In the genomic region with DNA sequence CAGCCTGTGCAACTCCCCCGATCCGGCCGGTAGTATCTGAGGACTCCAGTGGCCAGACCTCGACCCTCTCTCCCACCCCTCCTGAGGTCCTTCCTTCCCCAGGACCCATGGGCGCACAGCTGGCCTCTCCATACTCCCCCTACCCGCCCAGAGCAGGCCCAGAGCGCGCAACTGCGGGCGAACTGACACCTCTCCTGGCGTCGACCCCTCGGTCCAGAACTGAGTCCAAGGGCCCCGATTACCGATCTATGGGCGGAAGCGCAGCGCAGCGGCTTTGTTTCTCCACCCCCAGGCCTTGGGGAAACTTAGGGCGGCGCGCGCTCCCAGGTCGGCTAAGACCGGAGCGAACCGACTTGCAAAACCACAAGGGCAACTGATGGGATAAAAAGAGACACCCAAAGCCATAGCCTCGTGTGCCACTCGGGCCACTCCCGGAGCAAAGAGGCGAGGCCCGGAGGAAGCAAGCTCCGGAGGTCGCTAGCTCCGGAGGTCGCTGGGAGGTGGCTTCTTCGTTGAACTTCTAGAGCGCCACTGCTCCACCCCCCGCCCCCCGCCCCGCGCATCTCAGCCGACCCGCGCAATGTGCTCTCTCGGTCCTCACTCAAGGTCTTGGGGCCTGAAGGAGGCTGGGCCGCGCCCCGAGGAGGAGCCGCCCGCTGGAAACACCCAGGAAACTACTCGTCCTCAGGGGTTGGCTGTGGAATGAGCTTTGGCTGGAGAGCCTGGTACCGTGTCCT, we compare ENCODE assay signal across 1 cellular context.
A peak's percentile ranks its signal among the peaks of the same experiment; 100 is the strongest.
TF ChIP-seq lines count a peak whose summit lies in the region.

No MANE protein-coding gene starts in this region.

TF ChIP-seq in K562, 482 proteins besides CTCF, POLR2A, EP300 and RAD21 (continued from another document and continues in another):
- TF ChIP-seq, protein P1, sequence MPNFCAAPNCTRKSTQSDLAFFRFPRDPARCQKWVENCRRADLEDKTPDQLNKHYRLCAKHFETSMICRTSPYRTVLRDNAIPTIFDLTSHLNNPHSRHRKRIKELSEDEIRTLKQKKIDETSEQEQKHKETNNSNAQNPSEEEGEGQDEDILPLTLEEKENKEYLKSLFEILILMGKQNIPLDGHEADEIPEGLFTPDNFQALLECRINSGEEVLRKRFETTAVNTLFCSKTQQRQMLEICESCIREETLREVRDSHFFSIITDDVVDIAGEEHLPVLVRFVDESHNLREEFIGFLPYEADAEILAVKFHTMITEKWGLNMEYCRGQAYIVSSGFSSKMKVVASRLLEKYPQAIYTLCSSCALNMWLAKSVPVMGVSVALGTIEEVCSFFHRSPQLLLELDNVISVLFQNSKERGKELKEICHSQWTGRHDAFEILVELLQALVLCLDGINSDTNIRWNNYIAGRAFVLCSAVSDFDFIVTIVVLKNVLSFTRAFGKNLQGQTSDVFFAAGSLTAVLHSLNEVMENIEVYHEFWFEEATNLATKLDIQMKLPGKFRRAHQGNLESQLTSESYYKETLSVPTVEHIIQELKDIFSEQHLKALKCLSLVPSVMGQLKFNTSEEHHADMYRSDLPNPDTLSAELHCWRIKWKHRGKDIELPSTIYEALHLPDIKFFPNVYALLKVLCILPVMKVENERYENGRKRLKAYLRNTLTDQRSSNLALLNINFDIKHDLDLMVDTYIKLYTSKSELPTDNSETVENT (CRISPR knock-in tag; IDR thresholded peaks at IDR 0.05) = no peak
- TF ChIP-seq HDAC3 (IDR thresholded peaks at IDR 0.05; ENCODE audit: borderline replicate concordance, partially characterized antibody) (no peak), NCOR1 (IDR thresholded peaks at IDR 0.05) (no peak), U2AF2 (optimal IDR thresholded peaks at IDR 0.05; ENCODE audit: low read depth, low read length) (no peak), GATAD2A (IDR thresholded peaks at IDR 0.05) (no peak), ZNF133 (CRISPR knock-in tag; IDR thresholded peaks at IDR 0.05) (no peak), ZSCAN32 (CRISPR knock-in tag; IDR thresholded peaks at IDR 0.05) (no peak), SAP30 (IDR thresholded peaks at IDR 0.05; ENCODE audit: borderline replicate concordance, insufficient read depth, low read depth, low read length, poor library complexity, severe bottlenecking) (no peak), CCAR2 (IDR thresholded peaks at IDR 0.05; ENCODE audit: low read depth, low read length) (no peak), TEAD4 (IDR thresholded peaks at IDR 0.05; ENCODE audit: low read length) (no peak), TEAD4 (CRISPR knock-in tag; IDR thresholded peaks at IDR 0.05; ENCODE audit: borderline replicate concordance) (no peak), CEBPB (tag; IDR thresholded peaks at IDR 0.05) (no peak), PHF8 (IDR thresholded peaks at IDR 0.05; ENCODE audit: borderline replicate concordance, low read length) (peak; percentile 43; the same call in 1 of the 2 replicates), ARID2 (IDR thresholded peaks at IDR 0.05) (no peak), ZNF239 (CRISPR knock-in tag; IDR thresholded peaks at IDR 0.05) (no peak), ARHGAP35 (IDR thresholded peaks at IDR 0.05; ENCODE audit: partially characterized antibody) (no peak), MYBL2 (IDR thresholded peaks at IDR 0.05; ENCODE audit: low read depth) (no peak), MYBL2 (CRISPR knock-in tag; IDR thresholded peaks at IDR 0.05; ENCODE audit: borderline replicate concordance) (no peak), MEF2A (IDR thresholded peaks at IDR 0.05; ENCODE audit: control insufficient read depth, low read depth, low read length) (no peak), JUN (IDR thresholded peaks at IDR 0.05; ENCODE audit: borderline replicate concordance, low read depth, low read length) (no peak), JUN (CRISPR knock-in tag; IDR thresholded peaks at IDR 0.05; ENCODE audit: borderline replicate concordance) (no peak), IRF2 (CRISPR knock-in tag; IDR thresholded peaks at IDR 0.05) (no peak), RBM15 (IDR thresholded peaks at IDR 0.05; ENCODE audit: insufficient read depth, low read length) (no peak), ZC3H11A (IDR thresholded peaks at IDR 0.05; ENCODE audit: low read depth, low read length) (no peak), U2AF1 (optimal IDR thresholded peaks at IDR 0.05; ENCODE audit: low read depth, low read length) (no peak)
- TF ChIP-seq, protein P2, sequence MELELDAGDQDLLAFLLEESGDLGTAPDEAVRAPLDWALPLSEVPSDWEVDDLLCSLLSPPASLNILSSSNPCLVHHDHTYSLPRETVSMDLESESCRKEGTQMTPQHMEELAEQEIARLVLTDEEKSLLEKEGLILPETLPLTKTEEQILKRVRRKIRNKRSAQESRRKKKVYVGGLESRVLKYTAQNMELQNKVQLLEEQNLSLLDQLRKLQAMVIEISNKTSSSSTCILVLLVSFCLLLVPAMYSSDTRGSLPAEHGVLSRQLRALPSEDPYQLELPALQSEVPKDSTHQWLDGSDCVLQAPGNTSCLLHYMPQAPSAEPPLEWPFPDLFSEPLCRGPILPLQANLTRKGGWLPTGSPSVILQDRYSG (tag; conservative IDR thresholded peaks at IDR 0.05; ENCODE audit: low read depth) = no peak
- TF ChIP-seq, protein P3, sequence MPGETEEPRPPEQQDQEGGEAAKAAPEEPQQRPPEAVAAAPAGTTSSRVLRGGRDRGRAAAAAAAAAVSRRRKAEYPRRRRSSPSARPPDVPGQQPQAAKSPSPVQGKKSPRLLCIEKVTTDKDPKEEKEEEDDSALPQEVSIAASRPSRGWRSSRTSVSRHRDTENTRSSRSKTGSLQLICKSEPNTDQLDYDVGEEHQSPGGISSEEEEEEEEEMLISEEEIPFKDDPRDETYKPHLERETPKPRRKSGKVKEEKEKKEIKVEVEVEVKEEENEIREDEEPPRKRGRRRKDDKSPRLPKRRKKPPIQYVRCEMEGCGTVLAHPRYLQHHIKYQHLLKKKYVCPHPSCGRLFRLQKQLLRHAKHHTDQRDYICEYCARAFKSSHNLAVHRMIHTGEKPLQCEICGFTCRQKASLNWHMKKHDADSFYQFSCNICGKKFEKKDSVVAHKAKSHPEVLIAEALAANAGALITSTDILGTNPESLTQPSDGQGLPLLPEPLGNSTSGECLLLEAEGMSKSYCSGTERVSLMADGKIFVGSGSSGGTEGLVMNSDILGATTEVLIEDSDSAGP (CRISPR knock-in tag; IDR thresholded peaks at IDR 0.05) = no peak
- TF ChIP-seq, protein P4, sequence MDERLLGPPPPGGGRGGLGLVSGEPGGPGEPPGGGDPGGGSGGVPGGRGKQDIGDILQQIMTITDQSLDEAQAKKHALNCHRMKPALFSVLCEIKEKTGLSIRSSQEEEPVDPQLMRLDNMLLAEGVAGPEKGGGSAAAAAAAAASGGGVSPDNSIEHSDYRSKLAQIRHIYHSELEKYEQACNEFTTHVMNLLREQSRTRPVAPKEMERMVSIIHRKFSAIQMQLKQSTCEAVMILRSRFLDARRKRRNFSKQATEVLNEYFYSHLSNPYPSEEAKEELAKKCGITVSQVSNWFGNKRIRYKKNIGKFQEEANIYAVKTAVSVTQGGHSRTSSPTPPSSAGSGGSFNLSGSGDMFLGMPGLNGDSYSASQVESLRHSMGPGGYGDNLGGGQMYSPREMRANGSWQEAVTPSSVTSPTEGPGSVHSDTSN (CRISPR knock-in tag; IDR thresholded peaks at IDR 0.05; ENCODE audit: low read depth) = no peak
- TF ChIP-seq, protein P4 (tag; conservative IDR thresholded peaks at IDR 0.05; ENCODE audit: low read depth) = no peak
- TF ChIP-seq, protein P5, sequence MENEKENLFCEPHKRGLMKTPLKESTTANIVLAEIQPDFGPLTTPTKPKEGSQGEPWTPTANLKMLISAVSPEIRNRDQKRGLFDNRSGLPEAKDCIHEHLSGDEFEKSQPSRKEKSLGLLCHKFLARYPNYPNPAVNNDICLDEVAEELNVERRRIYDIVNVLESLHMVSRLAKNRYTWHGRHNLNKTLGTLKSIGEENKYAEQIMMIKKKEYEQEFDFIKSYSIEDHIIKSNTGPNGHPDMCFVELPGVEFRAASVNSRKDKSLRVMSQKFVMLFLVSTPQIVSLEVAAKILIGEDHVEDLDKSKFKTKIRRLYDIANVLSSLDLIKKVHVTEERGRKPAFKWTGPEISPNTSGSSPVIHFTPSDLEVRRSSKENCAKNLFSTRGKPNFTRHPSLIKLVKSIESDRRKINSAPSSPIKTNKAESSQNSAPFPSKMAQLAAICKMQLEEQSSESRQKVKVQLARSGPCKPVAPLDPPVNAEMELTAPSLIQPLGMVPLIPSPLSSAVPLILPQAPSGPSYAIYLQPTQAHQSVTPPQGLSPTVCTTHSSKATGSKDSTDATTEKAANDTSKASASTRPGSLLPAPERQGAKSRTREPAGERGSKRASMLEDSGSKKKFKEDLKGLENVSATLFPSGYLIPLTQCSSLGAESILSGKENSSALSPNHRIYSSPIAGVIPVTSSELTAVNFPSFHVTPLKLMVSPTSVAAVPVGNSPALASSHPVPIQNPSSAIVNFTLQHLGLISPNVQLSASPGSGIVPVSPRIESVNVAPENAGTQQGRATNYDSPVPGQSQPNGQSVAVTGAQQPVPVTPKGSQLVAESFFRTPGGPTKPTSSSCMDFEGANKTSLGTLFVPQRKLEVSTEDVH (IDR thresholded peaks at IDR 0.05; ENCODE audit: low read depth, partially characterized antibody) = no peak
- TF ChIP-seq, protein P6, sequence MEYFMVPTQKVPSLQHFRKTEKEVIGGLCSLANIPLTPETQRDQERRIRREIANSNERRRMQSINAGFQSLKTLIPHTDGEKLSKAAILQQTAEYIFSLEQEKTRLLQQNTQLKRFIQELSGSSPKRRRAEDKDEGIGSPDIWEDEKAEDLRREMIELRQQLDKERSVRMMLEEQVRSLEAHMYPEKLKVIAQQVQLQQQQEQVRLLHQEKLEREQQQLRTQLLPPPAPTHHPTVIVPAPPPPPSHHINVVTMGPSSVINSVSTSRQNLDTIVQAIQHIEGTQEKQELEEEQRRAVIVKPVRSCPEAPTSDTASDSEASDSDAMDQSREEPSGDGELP (CRISPR knock-in tag; IDR thresholded peaks at IDR 0.05; ENCODE audit: borderline replicate concordance) = peak; percentile 35; the same call in 1 of the 2 replicates
- TF ChIP-seq, protein P7, sequence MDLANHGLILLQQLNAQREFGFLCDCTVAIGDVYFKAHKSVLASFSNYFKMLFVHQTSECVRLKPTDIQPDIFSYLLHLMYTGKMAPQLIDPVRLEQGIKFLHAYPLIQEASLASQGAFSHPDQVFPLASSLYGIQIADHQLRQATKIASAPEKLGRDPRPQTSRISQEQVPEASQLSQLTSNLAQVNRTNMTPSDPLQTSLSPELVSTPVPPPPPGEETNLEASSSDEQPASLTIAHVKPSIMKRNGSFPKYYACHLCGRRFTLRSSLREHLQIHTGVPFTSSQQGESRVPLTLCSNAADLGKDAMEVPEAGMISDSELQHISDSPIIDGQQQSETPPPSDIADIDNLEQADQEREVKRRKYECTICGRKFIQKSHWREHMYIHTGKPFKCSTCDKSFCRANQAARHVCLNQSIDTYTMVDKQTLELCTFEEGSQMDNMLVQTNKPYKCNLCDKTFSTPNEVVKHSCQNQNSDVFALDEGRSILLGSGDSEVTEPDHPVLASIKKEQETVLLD (IDR thresholded peaks at IDR 0.05) = no peak
- TF ChIP-seq, protein P8, sequence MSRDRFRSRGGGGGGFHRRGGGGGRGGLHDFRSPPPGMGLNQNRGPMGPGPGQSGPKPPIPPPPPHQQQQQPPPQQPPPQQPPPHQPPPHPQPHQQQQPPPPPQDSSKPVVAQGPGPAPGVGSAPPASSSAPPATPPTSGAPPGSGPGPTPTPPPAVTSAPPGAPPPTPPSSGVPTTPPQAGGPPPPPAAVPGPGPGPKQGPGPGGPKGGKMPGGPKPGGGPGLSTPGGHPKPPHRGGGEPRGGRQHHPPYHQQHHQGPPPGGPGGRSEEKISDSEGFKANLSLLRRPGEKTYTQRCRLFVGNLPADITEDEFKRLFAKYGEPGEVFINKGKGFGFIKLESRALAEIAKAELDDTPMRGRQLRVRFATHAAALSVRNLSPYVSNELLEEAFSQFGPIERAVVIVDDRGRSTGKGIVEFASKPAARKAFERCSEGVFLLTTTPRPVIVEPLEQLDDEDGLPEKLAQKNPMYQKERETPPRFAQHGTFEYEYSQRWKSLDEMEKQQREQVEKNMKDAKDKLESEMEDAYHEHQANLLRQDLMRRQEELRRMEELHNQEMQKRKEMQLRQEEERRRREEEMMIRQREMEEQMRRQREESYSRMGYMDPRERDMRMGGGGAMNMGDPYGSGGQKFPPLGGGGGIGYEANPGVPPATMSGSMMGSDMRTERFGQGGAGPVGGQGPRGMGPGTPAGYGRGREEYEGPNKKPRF (IDR thresholded peaks at IDR 0.05; ENCODE audit: low read depth, low read length) = no peak
- TF ChIP-seq, protein P9, sequence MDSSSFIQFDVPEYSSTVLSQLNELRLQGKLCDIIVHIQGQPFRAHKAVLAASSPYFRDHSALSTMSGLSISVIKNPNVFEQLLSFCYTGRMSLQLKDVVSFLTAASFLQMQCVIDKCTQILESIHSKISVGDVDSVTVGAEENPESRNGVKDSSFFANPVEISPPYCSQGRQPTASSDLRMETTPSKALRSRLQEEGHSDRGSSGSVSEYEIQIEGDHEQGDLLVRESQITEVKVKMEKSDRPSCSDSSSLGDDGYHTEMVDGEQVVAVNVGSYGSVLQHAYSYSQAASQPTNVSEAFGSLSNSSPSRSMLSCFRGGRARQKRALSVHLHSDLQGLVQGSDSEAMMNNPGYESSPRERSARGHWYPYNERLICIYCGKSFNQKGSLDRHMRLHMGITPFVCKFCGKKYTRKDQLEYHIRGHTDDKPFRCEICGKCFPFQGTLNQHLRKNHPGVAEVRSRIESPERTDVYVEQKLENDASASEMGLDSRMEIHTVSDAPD (CRISPR knock-in tag; IDR thresholded peaks at IDR 0.05) = no peak
- TF ChIP-seq, protein P10, sequence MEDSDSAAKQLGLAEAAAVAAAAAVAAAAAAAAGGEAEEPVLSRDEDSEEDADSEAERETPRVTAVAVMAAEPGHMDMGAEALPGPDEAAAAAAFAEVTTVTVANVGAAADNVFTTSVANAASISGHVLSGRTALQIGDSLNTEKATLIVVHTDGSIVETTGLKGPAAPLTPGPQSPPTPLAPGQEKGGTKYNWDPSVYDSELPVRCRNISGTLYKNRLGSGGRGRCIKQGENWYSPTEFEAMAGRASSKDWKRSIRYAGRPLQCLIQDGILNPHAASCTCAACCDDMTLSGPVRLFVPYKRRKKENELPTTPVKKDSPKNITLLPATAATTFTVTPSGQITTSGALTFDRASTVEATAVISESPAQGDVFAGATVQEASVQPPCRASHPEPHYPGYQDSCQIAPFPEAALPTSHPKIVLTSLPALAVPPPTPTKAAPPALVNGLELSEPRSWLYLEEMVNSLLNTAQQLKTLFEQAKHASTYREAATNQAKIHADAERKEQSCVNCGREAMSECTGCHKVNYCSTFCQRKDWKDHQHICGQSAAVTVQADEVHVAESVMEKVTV (CRISPR knock-in tag; IDR thresholded peaks at IDR 0.05) = no peak
